Comparison of ENCODE assay signal across 8 cellular contexts in genomic region chr6:147508871-147509608, GRCh38. TPM values are rescaled to one million over a fixed set of nuclear protein-coding genes. Genes with fewer than 3 reads are reported as not detected.
A peak's percentile ranks its signal among the peaks of the same experiment; 100 is the strongest.
DNase-seq lines count a peak whose midpoint lies in the region; ATAC-seq, FAIRE-seq and TF ChIP-seq lines count a peak whose summit lies in the region.

No MANE protein-coding gene starts in this region.

- H3K4me2 ChIP-seq in A549: peak overlapping the region; percentile 96

- intact Hi-C loops in pancreas (cut with DNase I): no loop called here

- TF ChIP-seq EP300 in A549 (IDR thresholded peaks at IDR 0.05): no peak

- peak; percentile 17 to 37; a peak in 4 of 6 replicates for ATAC-seq in A549
- peak; percentile 5 for ATAC-seq in GM18519 (IDR thresholded peaks at IDR 0.05; ENCODE audit: low FRiP score, unreplicated experiment)
- ATAC-seq in pancreas: peak; percentile 3 to 24 (median 14)
- ATAC-seq in HG02571 (IDR thresholded peaks at IDR 0.05; ENCODE audit: unreplicated experiment): no peak
- no peak for ATAC-seq in GM18870 (IDR thresholded peaks at IDR 0.05; ENCODE audit: unreplicated experiment)

- H3K36me3 ChIP-seq in SJSA1 (0 out of 2 replicates have a peak, but pooled peaks cover 4% of the 10 kb centered on the region), pancreas (no peaks in the 10 kb centered on the region)

- POLR2A ChIA-PET in A549 (lab: Yijun Ruan, JAX): interaction anchor here (0.6 kb wide), 1 partner anchor 31 kb away, joined by 4 read pairs; no protein-coding TSS in a partner anchor

- H3K27ac ChIP-seq in A549: peak overlapping the region; percentile 60 to 82
- H3K27ac ChIP-seq in SJSA1: no peak overlapping the region
- no peak overlapping the region for H3K27ac ChIP-seq in pancreas

- H3K4me1 ChIP-seq in A549 (0 out of 3 replicates have a peak, but pooled peaks cover 5% of the 10 kb centered on the region), SJSA1 (replicated peaks) (peaks cover 28% of the 10 kb centered on the region), pancreas (peaks cover 0 to 7% (median 0%) of the 10 kb centered on the region in 3 donors)

- no peak for TF ChIP-seq RAD21 in A549 (conservative IDR thresholded peaks at IDR 0.05 in 1 of 2, IDR thresholded peaks at IDR 0.05 in 1 of 2)

- H3K4me3 ChIP-seq in A549 (peak overlapping the region; percentile 74), SJSA1 (peak overlapping the region; percentile 60), foreskin fibroblast (ENCODE audit: low read depth in 1 of 2, low read length in 2 of 2) (peak overlapping the region; percentile 57 to 85), pancreas (peak overlapping the region; percentile 30 to 70 (median 53))

- no peak for TF ChIP-seq POLR2A in A549 (IDR thresholded peaks at IDR 0.05; ENCODE audit: low read length)

- H3K27me3 ChIP-seq in SJSA1 (replicated peaks) (no peaks in the 10 kb centered on the region), pancreas (no peaks in the 10 kb centered on the region)

- no peaks in the 10 kb centered on the region for H3K9me3 ChIP-seq in A549
- no peaks in the 10 kb centered on the region for H3K9me3 ChIP-seq in SJSA1 (replicated peaks)
- H3K9me3 ChIP-seq in pancreas: no peaks in the 10 kb centered on the region

- WGBS in A549 (ENCODE audit: missing lambda C conversion rate): 18% methylated on average over 4 of the region's 73 CpGs
- 1 to 2% methylated on average over 49 to 73 of the region's 73 CpGs for WGBS in pancreas, 2 donors

- CTCF ChIA-PET in A549 (lab: Yijun Ruan, JAX): interaction anchor here (0.6 to 4.3 kb wide), 2 partner anchors 62 to 656 kb away, joined by 3 to 46 read pairs; no protein-coding TSS in a partner anchor

- TF ChIP-seq CTCF in A549 (IDR thresholded peaks at IDR 0.05) (peak; percentile 36), foreskin fibroblast (IDR thresholded peaks at IDR 0.05; ENCODE audit: low read depth, low read length) (no peak), pancreas (IDR thresholded peaks at IDR 0.05) (no peak)

- peak; percentile 3 to 5 for DNase-seq in A549 (ENCODE audit: low read depth in 1 of 2, low spot score in 1 of 2)
- peak; percentile 39 to 47 for DNase-seq in SJSA1 (ENCODE audit: low read depth in 1 of 2, low spot score in 2 of 2)
- no peak for DNase-seq in foreskin fibroblast
- peak in 4 of 6 donors; percentile 17 to 60 (median 37) for DNase-seq in pancreas
- DNase-seq in Kasumi-1 (lab: John Stamatoyannopoulos, UW): no peak

- no peak for FAIRE-seq in A549 (lab: Jason Lieb, UNC)
- no peak for FAIRE-seq in pancreas (lab: Jason Lieb, UNC)

TF ChIP-seq in A549, 52 proteins besides CTCF, POLR2A, EP300 and RAD21:
- TF ChIP-seq SMC3 (IDR thresholded peaks at IDR 0.05) (peak; percentile 35; the same call in 2 of the 3 replicates), CBX8 (IDR thresholded peaks at IDR 0.05) (no peak)
TF ChIP-seq in A549: peak in this region for 1.

RNA-seq across cellular contexts. Expression of gene SAMD5, which starts 0.6 kb away (rescaled TPM):
- polyA plus RNA-seq in A549 (2011; rRNA removed) (1.5 and 2.0 TPM in 2 replicates), A549 (2017; fragmentation: RNase III; extraction: RNeasy Plus Mini Kit Qiagen cat#74134 plus additional on column Dnase treatment) (0.67 to 0.91 TPM (median 0.79 TPM) in 3 replicates), pancreas (1 to 10 TPM in 1 of 2 donors, under 1 TPM in 1; 0.87 to 3.8 TPM)
- polyA plus RNA-seq in A549 (2012; cell fraction: cytosol; rRNA removed): 0.17 and 0.29 TPM in 2 replicates
- polyA plus RNA-seq in A549 (2012; cell fraction: nucleus; rRNA removed): 0.10 and 0.21 TPM in 2 replicates
- polyA minus RNA-seq in A549 (2011; rRNA and poly(A)+ RNA removed): 1.5 and 1.7 TPM in 2 replicates
- total RNA-seq in SJSA1 (2014; rRNA removed; shearing (Covaris generic)): 16.2 and 21.5 TPM in 2 replicates
- 1 to 10 TPM in 3 of 6 donors, under 1 TPM in 3; 0.54 to 2.0 (median 0.86) TPM for total RNA-seq in pancreas

Comparison
In these comparisons a context has a peak if more than half of its experiments do, and no peak if none do; other contexts are left out.
1. ATAC-seq: peak in A549 (2 of 2), GM18519 (single experiment) and pancreas (4 of 4); none in HG02571 (single experiment) and GM18870 (single experiment).
2. DNase-seq: peak in A549 (2 of 2), SJSA1 (2 of 2) and pancreas (4 of 6); none in foreskin fibroblast (0 of 2) and Kasumi-1 (0 of 2).
3. H3K27ac ChIP-seq: peak in A549 (2 of 2); none in SJSA1 (single experiment) and pancreas (0 of 4).
4. Peak in every context shown above with its lines, with median percentiles within 50 percentile points of each other: H3K4me3 ChIP-seq.